Comparison of ENCODE assay signal across 9 cellular contexts in genomic region chr17:75707096-75707720, GRCh38. TPM values are rescaled to one million over a fixed set of nuclear protein-coding genes. Genes with fewer than 3 reads are reported as not detected.
DNase-seq lines count a peak whose midpoint lies in the region; ATAC-seq and TF ChIP-seq lines count a peak whose summit lies in the region.
"Had no signal": no experiment of that assay in that cellular context is flagged by ENCODE, and none has a peak within 500 bp of the region (broad histone marks: within the 10 kb centered on the region; RNA-seq: fewer than 3 reads in every experiment).

No MANE protein-coding gene starts in this region.

- no peaks in the 10 kb centered on the region for H3K9me3 ChIP-seq in thyroid gland

- WGBS in thyroid gland, 2 donors: 77 to 85% methylated on average over 9 to 11 of the region's 14 CpGs

- H3K27ac ChIP-seq in caudate nucleus (ENCODE audit: low read depth, low read length): peak overlapping the region; percentile 71
- H3K27ac ChIP-seq in layer of hippocampus (ENCODE audit: low read depth, low read length): peak overlapping the region; percentile 43
- peak overlapping the region in 1 of 3 donors; percentile 36 for H3K27ac ChIP-seq in thyroid gland

- H3K27me3 ChIP-seq in layer of hippocampus (ENCODE audit: control insufficient read depth, insufficient read depth, low read length): no peaks in the 10 kb centered on the region
- no peaks in the 10 kb centered on the region for H3K27me3 ChIP-seq in thyroid gland

- no peak for TF ChIP-seq POLR2A in thyroid gland (IDR thresholded peaks at IDR 0.05)

- no peak for TF ChIP-seq CTCF in thyroid gland (IDR thresholded peaks at IDR 0.05)

- H3K36me3 ChIP-seq in thyroid gland: peaks cover 42 to 45% of the 10 kb centered on the region in 2 donors

- no peak overlapping the region for H3K4me3 ChIP-seq in thyroid gland (replicated peaks in 1 of 3)

- intact Hi-C loops in thyroid gland (cut with DNase I): no loop called here

- DNase-seq in NCI-H460 (ENCODE audit: extremely low read depth, low read depth) (peak; percentile 60), caudate nucleus (lab: John Stamatoyannopoulos, UW) (no peak), thyroid gland (peak; percentile 41), DMS79 (lab: John Stamatoyannopoulos, UW) (no peak), NCI-H510A (lab: John Stamatoyannopoulos, UW) (no peak), RPMI8226 (no peak)
- DNase-seq: naive thymus-derived CD4-positive, alpha-beta T cell had no signal

- ATAC-seq in GM18858 (IDR thresholded peaks at IDR 0.05; ENCODE audit: unreplicated experiment): no peak

- H3K4me1 ChIP-seq in thyroid gland: peaks cover 0 to 16% of the 10 kb centered on the region in 2 donors

RNA-seq across cellular contexts. Expression of gene ITGB4, which starts 14.1 kb away (rescaled TPM):
- total RNA-seq in NCI-H460 (2014; rRNA removed; shearing (Covaris generic)): 14.5 and 18.0 TPM in 2 replicates
- polyA plus RNA-seq in NCI-H460 (2014; cell fraction: nucleus; rRNA removed): 7.7 and 13.1 TPM in 2 replicates
- 10 to 100 TPM; 19.7 to 27.3 (median 23.1) TPM for total RNA-seq in thyroid gland

RNA-seq across cellular contexts. Expression of gene SAP30BP, which starts 40.1 kb away (rescaled TPM):
- 57.3 and 62.1 TPM in 2 replicates for total RNA-seq in NCI-H460 (2014; rRNA removed; shearing (Covaris generic))
- 75.6 and 90.2 TPM in 2 replicates for polyA plus RNA-seq in NCI-H460 (2014; cell fraction: nucleus; rRNA removed)
- 10 to 100 TPM; 52.5 to 83.6 (median 72.7) TPM for total RNA-seq in thyroid gland

RNA-seq across cellular contexts. Expression of gene RECQL5, which starts 40.3 kb away (rescaled TPM):
- 23.5 and 25.5 TPM in 2 replicates for total RNA-seq in NCI-H460 (2014; rRNA removed; shearing (Covaris generic))
- 51.7 and 92.1 TPM in 2 replicates for polyA plus RNA-seq in NCI-H460 (2014; cell fraction: nucleus; rRNA removed)
- total RNA-seq in thyroid gland: 10 to 100 TPM; 41.9 to 91.8 (median 70.1) TPM

RNA-seq across cellular contexts. Expression of gene GALK1, which starts 57.8 kb away (rescaled TPM):
- total RNA-seq in NCI-H460 (2014; rRNA removed; shearing (Covaris generic)): 21.6 and 23.1 TPM in 2 replicates
- 57.3 and 86.7 TPM in 2 replicates for polyA plus RNA-seq in NCI-H460 (2014; cell fraction: nucleus; rRNA removed)
- 10 to 100 TPM; 15.4 to 28.5 (median 24.9) TPM for total RNA-seq in thyroid gland

Comparison
In these comparisons a context has a peak if more than half of its experiments do, and no peak if none do; other contexts are left out.
1. DNase-seq: peak in NCI-H460 (single experiment) and thyroid gland (2 of 2); none in caudate nucleus (0 of 61), DMS79 (single experiment), NCI-H510A (single experiment) and RPMI8226 (single experiment).